19 cellular contexts compared by ENCODE assay signal in genomic region chr2:235232474-235233435, GRCh38.
DNase-seq lines count a peak whose midpoint lies in the region; ATAC-seq and TF ChIP-seq lines count a peak whose summit lies in the region.
"Had no signal": no experiment of that assay in that cellular context is flagged by ENCODE, and none has a peak within 500 bp of the region (broad histone marks: within the 10 kb centered on the region; RNA-seq: fewer than 3 reads in every experiment).

No MANE protein-coding gene starts in this region.

- no peak overlapping the region for H3K4me2 ChIP-seq in smooth muscle cell
- H3K4me2 ChIP-seq: PC-9 had no signal

- H3K9me3 ChIP-seq in smooth muscle cell (replicated peaks; ENCODE audit: low read depth) = no peaks in the 10 kb centered on the region
- no peaks in the 10 kb centered on the region for H3K9me3 ChIP-seq in gastroesophageal sphincter
- H3K9me3 ChIP-seq: SJCRH30 had no signal

- H3K36me3 ChIP-seq in smooth muscle cell (ENCODE audit: low read depth) (no peaks in the 10 kb centered on the region), gastroesophageal sphincter (no peaks in the 10 kb centered on the region)
- H3K36me3 ChIP-seq: SJCRH30 had no signal

- peaks cover 4% of the 10 kb centered on the region for H3F3A ChIP-seq in smooth muscle cell (ENCODE audit: low read depth)

- no peaks in the 10 kb centered on the region for H4K20me1 ChIP-seq in smooth muscle cell (ENCODE audit: low read depth)

- no peak overlapping the region for H3K9ac ChIP-seq in smooth muscle cell (ENCODE audit: low read depth)
- H3K9ac ChIP-seq: GM23248 had no signal

- no peaks in the 10 kb centered on the region for H3K4me1 ChIP-seq in smooth muscle cell (ENCODE audit: low read depth)
- H3K4me1 ChIP-seq in gastroesophageal sphincter = peaks cover 0 to 13% (median 0%) of the 10 kb centered on the region in 3 donors

- H3K27me3 ChIP-seq in smooth muscle cell (ENCODE audit: low read depth) = no peaks in the 10 kb centered on the region
- H3K27me3 ChIP-seq in gastroesophageal sphincter = no peaks in the 10 kb centered on the region
- H3K27me3 ChIP-seq: SJCRH30 had no signal

- H3K4me1 Mint-ChIP-seq in activated CD4-positive, alpha-beta T cell treated with anti-CD3 and anti-CD28 coated beads, Interleukin-2, amount 10 ng/mL, durations not matched to agents 24 days and 14 days = no peaks in the 10 kb centered on the region
- H3K4me1 Mint-ChIP-seq in glutamatergic neuron (ENCODE audit: low read depth, unreplicated experiment) = peaks cover 29% of the 10 kb centered on the region
- H3K4me1 Mint-ChIP-seq: CD4-positive, alpha-beta memory T cell had no signal

- H2AFZ ChIP-seq in smooth muscle cell (ENCODE audit: low read depth) = no peak overlapping the region
- H2AFZ ChIP-seq: GM23248, PC-9 had no signal

- H3K9me3 Mint-ChIP-seq in activated CD4-positive, alpha-beta T cell treated with anti-CD3 and anti-CD28 coated beads, Interleukin-2, amount 10 ng/mL, durations not matched to agents 24 days and 14 days = no peaks in the 10 kb centered on the region
- peaks cover 2% of the 10 kb centered on the region for H3K9me3 Mint-ChIP-seq in glutamatergic neuron (ENCODE audit: unreplicated experiment)
- H3K9me3 Mint-ChIP-seq: CD4-positive, alpha-beta memory T cell had no signal

- ATAC-seq in GM19397 (IDR thresholded peaks at IDR 0.05; ENCODE audit: unreplicated experiment) (no peak), gastroesophageal sphincter (no peak)

- TF ChIP-seq CTCF in glutamatergic neuron (IDR thresholded peaks at IDR 0.05; ENCODE audit: partially characterized antibody, unreplicated experiment) = no peak
- no peak for TF ChIP-seq CTCF in smooth muscle cell (IDR thresholded peaks at IDR 0.05; ENCODE audit: borderline replicate concordance, insufficient read depth, poor library complexity, severe bottlenecking)
- no peak for TF ChIP-seq CTCF in gastroesophageal sphincter (IDR thresholded peaks at IDR 0.05)

- peak; percentile 45 for DNase-seq in activated CD4-positive, alpha-beta T cell treated with anti-CD3 and anti-CD28 coated beads, Interleukin-2, amount 10 ng/mL, durations not matched to agents 24 days and 14 days
- DNase-seq in activated CD4-positive, alpha-beta T cell treated with anti-CD3 and anti-CD28 coated beads for 1 hour = no peak
- peak; percentile 81 for DNase-seq in NCI-H524 treated with DMSO at 0.1 percent for 48 hours (lab: John Stamatoyannopoulos, UW)
- DNase-seq in glutamatergic neuron = peak; percentile 79
- DNase-seq in smooth muscle cell (lab: John Stamatoyannopoulos, UW; ENCODE audit: unreplicated experiment) = no peak
- DNase-seq in DMS153 treated with DMSO at 0.1 percent for 48 hours (lab: John Stamatoyannopoulos, UW; ENCODE audit: unreplicated experiment) = no peak
- DNase-seq: Calu3; CD4-positive, alpha-beta memory T cell; DND-41; GM23248; KG1; NCI-H1092; NCI-H187 treated with DMSO at 0.1 percent for 48 hours; NCI-H446 treated with DMSO at 0.1 percent for 48 hours; NCI-H774; PC-9; SJCRH30 had no signal

- H3K4me3 Mint-ChIP-seq in activated CD4-positive, alpha-beta T cell treated with anti-CD3 and anti-CD28 coated beads, Interleukin-2, amount 10 ng/mL, durations not matched to agents 24 days and 14 days = no peak overlapping the region
- H3K4me3 Mint-ChIP-seq in glutamatergic neuron (ENCODE audit: unreplicated experiment) = peak overlapping the region; percentile 62
- H3K4me3 Mint-ChIP-seq: CD4-positive, alpha-beta memory T cell had no signal

- H3K4me3 ChIP-seq in smooth muscle cell (no peak overlapping the region), gastroesophageal sphincter (no peak overlapping the region)
- H3K4me3 ChIP-seq: GM23248, PC-9, SJCRH30 had no signal

- H3K27me3 Mint-ChIP-seq in activated CD4-positive, alpha-beta T cell treated with anti-CD3 and anti-CD28 coated beads, Interleukin-2, amount 10 ng/mL, durations not matched to agents 24 days and 14 days = peaks cover 8% of the 10 kb centered on the region
- H3K27me3 Mint-ChIP-seq in glutamatergic neuron (ENCODE audit: unreplicated experiment) = no peaks in the 10 kb centered on the region

- no peak overlapping the region for H3K27ac Mint-ChIP-seq in activated CD4-positive, alpha-beta T cell treated with anti-CD3 and anti-CD28 coated beads, Interleukin-2, amount 10 ng/mL, durations not matched to agents 24 days and 14 days
- peak overlapping the region; percentile 90 for H3K27ac Mint-ChIP-seq in glutamatergic neuron (ENCODE audit: unreplicated experiment)
- H3K27ac Mint-ChIP-seq: CD4-positive, alpha-beta memory T cell had no signal

- H3K36me3 Mint-ChIP-seq in activated CD4-positive, alpha-beta T cell treated with anti-CD3 and anti-CD28 coated beads, Interleukin-2, amount 10 ng/mL, durations not matched to agents 24 days and 14 days (ENCODE audit: low read depth) = no peaks in the 10 kb centered on the region
- H3K36me3 Mint-ChIP-seq in glutamatergic neuron (ENCODE audit: unreplicated experiment) = no peaks in the 10 kb centered on the region
- H3K36me3 Mint-ChIP-seq: CD4-positive, alpha-beta memory T cell had no signal

- H3K79me2 ChIP-seq in smooth muscle cell (ENCODE audit: low read depth) = no peaks in the 10 kb centered on the region

- no peak for TF ChIP-seq EP300 in gastroesophageal sphincter (IDR thresholded peaks at IDR 0.05)

- intact Hi-C loops in activated CD4-positive, alpha-beta T cell treated with anti-CD3 and anti-CD28 coated beads, Interleukin-2, amount 10 ng/mL, durations not matched to agents 24 days and 14 days (cut with micrococcal nuclease) = no loop called here

- TF ChIP-seq POLR2A in gastroesophageal sphincter (IDR thresholded peaks at IDR 0.05) = no peak

- 63% methylated on average over 19 of the region's 19 CpGs for WGBS in smooth muscle cell (ENCODE audit: low lambda C conversion rate)
- 79 to 84% methylated on average over 6 to 10 of the region's 19 CpGs for WGBS in gastroesophageal sphincter (ENCODE audit: low coverage in 1 of 2), 2 donors

- H3K27ac ChIP-seq in smooth muscle cell (ENCODE audit: low read depth) = peak overlapping the region; percentile 60
- H3K27ac ChIP-seq in gastroesophageal sphincter = no peak overlapping the region
- H3K27ac ChIP-seq: GM23248, PC-9, SJCRH30 had no signal

Comparison
In these comparisons a context has a peak if more than half of its experiments do, and no peak if none do; other contexts are left out.
1. DNase-seq: peak in activated CD4-positive, alpha-beta T cell treated with anti-CD3 and anti-CD28 coated beads, Interleukin-2, amount 10 ng/mL, durations not matched to agents 24 days and 14 days (single experiment), NCI-H524 treated with DMSO at 0.1 percent for 48 hours (single experiment) and glutamatergic neuron (single experiment); none in activated CD4-positive, alpha-beta T cell treated with anti-CD3 and anti-CD28 coated beads for 1 hour (single experiment), smooth muscle cell (single experiment) and DMS153 treated with DMSO at 0.1 percent for 48 hours (single experiment).